1 cellular context compared by ENCODE assay signal in genomic region chr1:71881611-71882010, GRCh38.
TF ChIP-seq lines count a peak whose summit lies in the region.

No MANE protein-coding gene starts in this region.

TF ChIP-seq in GM23338, 12 proteins besides CTCF, POLR2A, EP300 and RAD21 (continued from another document):
- TF ChIP-seq, protein P1, sequence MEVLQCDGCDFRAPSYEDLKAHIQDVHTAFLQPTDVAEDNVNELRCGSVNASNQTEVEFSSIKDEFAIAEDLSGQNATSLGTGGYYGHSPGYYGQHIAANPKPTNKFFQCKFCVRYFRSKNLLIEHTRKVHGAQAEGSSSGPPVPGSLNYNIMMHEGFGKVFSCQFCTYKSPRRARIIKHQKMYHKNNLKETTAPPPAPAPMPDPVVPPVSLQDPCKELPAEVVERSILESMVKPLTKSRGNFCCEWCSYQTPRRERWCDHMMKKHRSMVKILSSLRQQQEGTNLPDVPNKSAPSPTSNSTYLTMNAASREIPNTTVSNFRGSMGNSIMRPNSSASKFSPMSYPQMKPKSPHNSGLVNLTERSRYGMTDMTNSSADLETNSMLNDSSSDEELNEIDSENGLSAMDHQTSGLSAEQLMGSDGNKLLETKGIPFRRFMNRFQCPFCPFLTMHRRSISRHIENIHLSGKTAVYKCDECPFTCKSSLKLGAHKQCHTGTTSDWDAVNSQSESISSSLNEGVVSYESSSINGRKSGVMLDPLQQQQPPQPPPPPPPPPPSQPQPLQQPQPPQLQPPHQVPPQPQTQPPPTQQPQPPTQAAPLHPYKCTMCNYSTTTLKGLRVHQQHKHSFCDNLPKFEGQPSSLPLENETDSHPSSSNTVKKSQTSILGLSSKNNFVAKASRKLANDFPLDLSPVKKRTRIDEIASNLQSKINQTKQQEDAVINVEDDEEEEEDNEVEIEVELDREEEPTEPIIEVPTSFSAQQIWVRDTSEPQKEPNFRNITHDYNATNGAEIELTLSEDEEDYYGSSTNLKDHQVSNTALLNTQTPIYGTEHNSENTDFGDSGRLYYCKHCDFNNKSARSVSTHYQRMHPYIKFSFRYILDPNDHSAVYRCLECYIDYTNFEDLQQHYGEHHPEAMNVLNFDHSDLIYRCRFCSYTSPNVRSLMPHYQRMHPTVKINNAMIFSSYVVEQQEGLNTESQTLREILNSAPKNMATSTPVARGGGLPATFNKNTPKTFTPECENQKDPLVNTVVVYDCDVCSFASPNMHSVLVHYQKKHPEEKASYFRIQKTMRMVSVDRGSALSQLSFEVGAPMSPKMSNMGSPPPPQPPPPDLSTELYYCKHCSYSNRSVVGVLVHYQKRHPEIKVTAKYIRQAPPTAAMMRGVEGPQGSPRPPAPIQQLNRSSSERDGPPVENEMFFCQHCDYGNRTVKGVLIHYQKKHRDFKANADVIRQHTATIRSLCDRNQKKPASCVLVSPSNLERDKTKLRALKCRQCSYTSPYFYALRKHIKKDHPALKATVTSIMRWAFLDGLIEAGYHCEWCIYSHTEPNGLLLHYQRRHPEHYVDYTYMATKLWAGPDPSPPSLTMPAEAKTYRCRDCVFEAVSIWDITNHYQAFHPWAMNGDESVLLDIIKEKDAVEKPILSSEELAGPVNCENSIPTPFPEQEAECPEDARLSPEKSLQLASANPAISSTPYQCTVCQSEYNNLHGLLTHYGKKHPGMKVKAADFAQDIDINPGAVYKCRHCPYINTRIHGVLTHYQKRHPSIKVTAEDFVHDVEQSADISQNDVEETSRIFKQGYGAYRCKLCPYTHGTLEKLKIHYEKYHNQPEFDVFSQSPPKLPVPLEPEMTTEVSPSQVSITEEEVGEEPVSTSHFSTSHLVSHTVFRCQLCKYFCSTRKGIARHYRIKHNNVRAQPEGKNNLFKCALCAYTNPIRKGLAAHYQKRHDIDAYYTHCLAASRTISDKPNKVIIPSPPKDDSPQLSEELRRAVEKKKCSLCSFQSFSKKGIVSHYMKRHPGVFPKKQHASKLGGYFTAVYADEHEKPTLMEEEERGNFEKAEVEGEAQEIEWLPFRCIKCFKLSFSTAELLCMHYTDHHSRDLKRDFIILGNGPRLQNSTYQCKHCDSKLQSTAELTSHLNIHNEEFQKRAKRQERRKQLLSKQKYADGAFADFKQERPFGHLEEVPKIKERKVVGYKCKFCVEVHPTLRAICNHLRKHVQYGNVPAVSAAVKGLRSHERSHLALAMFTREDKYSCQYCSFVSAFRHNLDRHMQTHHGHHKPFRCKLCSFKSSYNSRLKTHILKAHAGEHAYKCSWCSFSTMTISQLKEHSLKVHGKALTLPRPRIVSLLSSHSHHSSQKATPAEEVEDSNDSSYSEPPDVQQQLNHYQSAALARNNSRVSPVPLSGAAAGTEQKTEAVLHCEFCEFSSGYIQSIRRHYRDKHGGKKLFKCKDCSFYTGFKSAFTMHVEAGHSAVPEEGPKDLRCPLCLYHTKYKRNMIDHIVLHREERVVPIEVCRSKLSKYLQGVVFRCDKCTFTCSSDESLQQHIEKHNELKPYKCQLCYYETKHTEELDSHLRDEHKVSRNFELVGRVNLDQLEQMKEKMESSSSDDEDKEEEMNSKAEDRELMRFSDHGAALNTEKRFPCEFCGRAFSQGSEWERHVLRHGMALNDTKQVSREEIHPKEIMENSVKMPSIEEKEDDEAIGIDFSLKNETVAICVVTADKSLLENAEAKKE (CRISPR knock-in tag; IDR thresholded peaks at IDR 0.05) = no peak
